ENCODE assay signal across 10 cellular contexts in genomic region chr2:20429528-20429927, GRCh38. TPM values are rescaled to one million over a fixed set of nuclear protein-coding genes. Genes with fewer than 3 reads are reported as not detected.
DNase-seq lines count a peak whose midpoint lies in the region; ATAC-seq and TF ChIP-seq lines count a peak whose summit lies in the region.
"Had no signal": no experiment of that assay in that cellular context is flagged by ENCODE, and none has a peak within 500 bp of the region (broad histone marks: within the 10 kb centered on the region; RNA-seq: fewer than 3 reads in every experiment).

No MANE protein-coding gene starts in this region.

- peaks cover 91% of the 10 kb centered on the region for H3K4me1 Mint-ChIP-seq in dendritic cell treated with granulocyte-macrophage colony-stimulating factor and Interleukin-4, amounts not matched to agents 40 ng/mL and 50 ng/mL, for 4 days (ENCODE audit: low read depth)

- no peaks in the 10 kb centered on the region for H3K36me3 Mint-ChIP-seq in dendritic cell treated with granulocyte-macrophage colony-stimulating factor and Interleukin-4, amounts not matched to agents 40 ng/mL and 50 ng/mL, for 4 days (ENCODE audit: low read depth)

- no peaks in the 10 kb centered on the region for H3K27me3 Mint-ChIP-seq in dendritic cell treated with granulocyte-macrophage colony-stimulating factor and Interleukin-4, amounts not matched to agents 40 ng/mL and 50 ng/mL, for 4 days

- peak overlapping the region; percentile 46 for H3K27ac ChIP-seq in stomach smooth muscle (ENCODE audit: low read length)
- H3K27ac ChIP-seq: VCaP had no signal

- intact Hi-C loops in dendritic cell treated with granulocyte-macrophage colony-stimulating factor and Interleukin-4, amounts not matched to agents 40 ng/mL and 50 ng/mL, for 4 days (cut with micrococcal nuclease), result no loop called here

- TF ChIP-seq CTCF in BE2C (IDR thresholded peaks at IDR 0.05; ENCODE audit: low read depth, low read length), result no peak

- peaks cover 20% of the 10 kb centered on the region for H3K4me1 ChIP-seq in stomach smooth muscle (ENCODE audit: control insufficient read depth, insufficient read depth, low read length)
- peaks cover 10% of the 10 kb centered on the region for H3K4me1 ChIP-seq in BE2C

- H3K9ac ChIP-seq in stomach smooth muscle (ENCODE audit: low read length in 2 of 2), result no peak overlapping the region

- peak overlapping the region; percentile 72 for H3K4me3 Mint-ChIP-seq in dendritic cell treated with granulocyte-macrophage colony-stimulating factor and Interleukin-4, amounts not matched to agents 40 ng/mL and 50 ng/mL, for 4 days
- H3K4me3 Mint-ChIP-seq: HFFc6 had no signal

- H3K36me3 ChIP-seq in stomach smooth muscle (ENCODE audit: control insufficient read depth in 2 of 2, insufficient read depth in 2 of 2, low read length in 2 of 2), result no peaks in the 10 kb centered on the region
- no peaks in the 10 kb centered on the region for H3K36me3 ChIP-seq in BE2C

- ATAC-seq in GM19467 (IDR thresholded peaks at IDR 0.05; ENCODE audit: unreplicated experiment) (peak; percentile 58), HG03135 (IDR thresholded peaks at IDR 0.05; ENCODE audit: unreplicated experiment) (peak; percentile 56)

- no peaks in the 10 kb centered on the region for H3K9me3 Mint-ChIP-seq in dendritic cell treated with granulocyte-macrophage colony-stimulating factor and Interleukin-4, amounts not matched to agents 40 ng/mL and 50 ng/mL, for 4 days
- H3K9me3 Mint-ChIP-seq: HFFc6 had no signal

- H3K27me3 ChIP-seq in stomach smooth muscle (ENCODE audit: control insufficient read depth in 1 of 2, insufficient read depth in 2 of 2, low read length in 2 of 2) (no peaks in the 10 kb centered on the region), BE2C (no peaks in the 10 kb centered on the region)

- peak overlapping the region; percentile 99 for H3K27ac Mint-ChIP-seq in dendritic cell treated with granulocyte-macrophage colony-stimulating factor and Interleukin-4, amounts not matched to agents 40 ng/mL and 50 ng/mL, for 4 days
- H3K27ac Mint-ChIP-seq: HFFc6 had no signal

- DNase-seq in stimulated activated CD4-positive, alpha-beta T cell treated with anti-CD3 and anti-CD28 coated beads, Interleukin-2, amount 100 ng/mL, for 24 hours, result no peak
- DNase-seq in BE2C (no peak), NCI-H2029 treated with DMSO at 0.1 percent for 48 hours (lab: John Stamatoyannopoulos, UW) (no peak), hypothalamus (lab: John Stamatoyannopoulos, UW) (no peak)
- DNase-seq: HFFc6 had no signal

- H3K4me3 ChIP-seq in stomach smooth muscle (ENCODE audit: low read length in 2 of 2), result no peak overlapping the region
- no peak overlapping the region for H3K4me3 ChIP-seq in BE2C (ENCODE audit: low read depth, low read length)

- no peaks in the 10 kb centered on the region for H3K9me3 ChIP-seq in stomach smooth muscle (ENCODE audit: control insufficient read depth in 2 of 2, low read length in 2 of 2)
- H3K9me3 ChIP-seq in BE2C, result no peaks in the 10 kb centered on the region

RNA-seq across cellular contexts. Expression of gene RHOB, which starts 17.3 kb away (rescaled TPM):
- polyA plus RNA-seq in BE2C (2012; ENCODE audit: insufficient read depth, insufficient read length, low read depth), result 278 TPM
